In genomic region chr10:127195571-127196226, GRCh38 we compare ENCODE assay signal across 8 cellular contexts. TPM values are rescaled to one million over a fixed set of nuclear protein-coding genes. Genes with fewer than 3 reads are reported as not detected.
A peak's percentile ranks its signal among the peaks of the same experiment; 100 is the strongest.
DNase-seq lines count a peak whose midpoint lies in the region; ATAC-seq and TF ChIP-seq lines count a peak whose summit lies in the region.
"Had no signal": no experiment of that assay in that cellular context is flagged by ENCODE, and none has a peak within 500 bp of the region (broad histone marks: within the 10 kb centered on the region; RNA-seq: fewer than 3 reads in every experiment).

No MANE protein-coding gene starts in this region.

- no peaks in the 10 kb centered on the region for H3K9me3 ChIP-seq in testis

- ATAC-seq in HG03354 (IDR thresholded peaks at IDR 0.05; ENCODE audit: poor library complexity, severe bottlenecking, unreplicated experiment): no peak

- no peaks in the 10 kb centered on the region for H3K36me3 ChIP-seq in testis (ENCODE audit: low read depth, missing control alignments)

- H3K27ac ChIP-seq in testis: peak overlapping the region; percentile 15 to 53

- no peak for TF ChIP-seq CTCF in testis (IDR thresholded peaks at IDR 0.05)

- H3K27me3 ChIP-seq in testis: no peaks in the 10 kb centered on the region

- TF ChIP-seq POLR2A in testis (IDR thresholded peaks at IDR 0.05): no peak

- TF ChIP-seq EP300 in Ishikawa (IDR thresholded peaks at IDR 0.05; ENCODE audit: borderline replicate concordance): no peak

- peak overlapping the region; percentile 54 to 67 for H3K4me3 ChIP-seq in testis

- TF ChIP-seq RAD21 in Ishikawa (IDR thresholded peaks at IDR 0.05; ENCODE audit: low read depth): no peak

- WGBS in testis, 2 donors: 0% methylated on average over 46 of the region's 77 CpGs; no CpG with 5 or more reads in 1 of the 2 donors

- intact Hi-C loops in testis (cut with DNase I; ENCODE audit: low total_unique reads): no loop called here

- peak; percentile 64 for DNase-seq in ecto neural progenitor cell (ENCODE audit: low spot score)
- DNase-seq in left kidney (ENCODE audit: low read depth, low spot score): peak; percentile 56
- peak; percentile 30 for DNase-seq in testis
- no peak for DNase-seq in NCI-H1417 treated with DMSO at 0.1 percent for 48 hours (lab: John Stamatoyannopoulos, UW)
- DNase-seq in NCI-H2196 (lab: John Stamatoyannopoulos, UW; ENCODE audit: unreplicated experiment): no peak

- H3K4me1 ChIP-seq in testis: peaks cover 22% of the 10 kb centered on the region

TF ChIP-seq in Ishikawa, 13 proteins besides CTCF, POLR2A, EP300 and RAD21:
- TF ChIP-seq NFIC (IDR thresholded peaks at IDR 0.05) (0 out of 2 replicates have a peak, but pooled peaks have one; percentile 9), TAF1 (IDR thresholded peaks at IDR 0.05; ENCODE audit: low read depth) (0 out of 2 replicates have a peak, but pooled peaks have one; percentile 22)
- TF ChIP-seq, protein P1, sequence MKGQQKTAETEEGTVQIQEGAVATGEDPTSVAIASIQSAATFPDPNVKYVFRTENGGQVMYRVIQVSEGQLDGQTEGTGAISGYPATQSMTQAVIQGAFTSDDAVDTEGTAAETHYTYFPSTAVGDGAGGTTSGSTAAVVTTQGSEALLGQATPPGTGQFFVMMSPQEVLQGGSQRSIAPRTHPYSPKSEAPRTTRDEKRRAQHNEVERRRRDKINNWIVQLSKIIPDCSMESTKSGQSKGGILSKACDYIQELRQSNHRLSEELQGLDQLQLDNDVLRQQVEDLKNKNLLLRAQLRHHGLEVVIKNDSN (IDR thresholded peaks at IDR 0.05): no peak
TF ChIP-seq in Ishikawa: peak in this region for 2.

RNA-seq across cellular contexts. Expression of gene INSYN2A, which starts 0.7 kb away (rescaled TPM):
- 1 to 10 TPM; 2.0 to 2.4 TPM for total RNA-seq in testis
- polyA plus RNA-seq in testis (ENCODE audit: insufficient read depth, low read depth, low replicate concordance): 1.4 TPM
- total RNA-seq: activated T-cell treated with anti-CD3 and anti-CD28 coated beads, Interleukin-2, amount 50 U/mL, for 72 hours had no signal

Comparison
In these comparisons a context has a peak if more than half of its experiments do, and no peak if none do; other contexts are left out.
1. DNase-seq: peak in ecto neural progenitor cell (single experiment), left kidney (single experiment) and testis (single experiment); none in NCI-H1417 treated with DMSO at 0.1 percent for 48 hours (single experiment) and NCI-H2196 (single experiment).